In the genomic region with DNA sequence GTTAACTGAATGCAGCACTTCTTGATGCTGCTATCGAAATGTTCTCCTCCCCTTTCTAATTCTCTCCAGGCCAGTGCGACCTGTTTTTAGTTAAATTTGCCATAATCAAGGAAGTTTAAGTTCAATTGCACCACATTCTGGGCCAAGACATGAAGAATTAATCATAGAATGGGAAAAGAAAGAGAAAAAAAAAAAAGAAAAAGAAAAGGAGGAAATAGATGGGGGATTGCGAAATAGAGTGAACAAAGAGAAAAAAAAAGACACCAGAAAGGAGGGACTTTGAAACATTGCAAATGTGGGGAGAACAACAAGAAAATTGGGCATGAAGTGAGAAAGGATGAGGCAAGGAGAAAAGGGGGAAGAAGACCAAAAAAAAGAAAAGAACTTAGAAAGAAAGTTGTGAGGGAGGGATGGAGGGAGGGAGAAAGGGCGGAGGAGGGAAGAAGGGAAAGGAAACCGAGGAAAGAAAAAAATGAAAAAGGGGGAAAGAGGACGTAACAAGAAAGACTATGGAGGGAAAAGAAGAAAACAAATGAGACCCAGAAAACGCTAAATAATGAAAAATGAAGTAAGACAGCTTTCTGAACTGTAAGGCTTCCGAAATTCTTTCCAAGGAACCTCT, we compare ENCODE assay signal across 17 cellular contexts. TPM values are rescaled to one million over a fixed set of nuclear protein-coding genes. Genes with fewer than 3 reads are reported as not detected.
A peak's percentile ranks its signal among the peaks of the same experiment; 100 is the strongest.
DNase-seq lines count a peak whose midpoint lies in the region; ATAC-seq and TF ChIP-seq lines count a peak whose summit lies in the region.
"Had no signal": no experiment of that assay in that cellular context is flagged by ENCODE, and none has a peak within 500 bp of the region (broad histone marks: within the 10 kb centered on the region; RNA-seq: fewer than 3 reads in every experiment).

No MANE protein-coding gene starts in this region.

- H3K4me3 ChIP-seq in HEK293 (ENCODE audit: low read depth, low read length) (no peak overlapping the region), iPS-20b (ENCODE audit: low read length) (peak overlapping the region; percentile 32; the same call in 1 of the 2 replicates)
- H3K4me3 ChIP-seq: PC-9 had no signal

- POLR2A ChIA-PET in activated naive CD8-positive, alpha-beta T cell treated with anti-CD3 and anti-CD28 coated beads, Interleukin-2, amount 10 ng/mL, durations not matched to agents 7 days and 5 days (lab: Charles Lee), result no interaction called here
- POLR2A ChIA-PET in HEK293 (lab: Yijun Ruan, JAX), result no interaction called here

- no peaks in the 10 kb centered on the region for H3K36me3 ChIP-seq in HEK293 (ENCODE audit: control insufficient read depth in 2 of 2, insufficient read depth in 1 of 2, low read length in 2 of 2)
- no peaks in the 10 kb centered on the region for H3K36me3 ChIP-seq in iPS-20b (ENCODE audit: insufficient read depth, low read depth, low read length)

- CTCF ChIA-PET in HEK293 (lab: Yijun Ruan, JAX), result no interaction called here

- H3K27me3 ChIP-seq in iPS-20b (ENCODE audit: insufficient read depth, low read length), result peaks cover 98% of the 10 kb centered on the region

- H3K9me3 ChIP-seq in HEK293 (ENCODE audit: control insufficient read depth, insufficient read depth, low read depth, low read length) (no peaks in the 10 kb centered on the region; the same call in 1 of the 2 replicates), iPS-20b (ENCODE audit: insufficient read depth, low read depth, low read length) (peaks cover 21% of the 10 kb centered on the region; the same call in 1 of the 2 replicates)

- H3K4me1 Mint-ChIP-seq in activated naive CD8-positive, alpha-beta T cell treated with anti-CD3 and anti-CD28 coated beads, Interleukin-2, amount 10 ng/mL, durations not matched to agents 7 days and 5 days, result no peaks in the 10 kb centered on the region
- H3K4me1 Mint-ChIP-seq in activated naive CD8-positive, alpha-beta T cell treated with anti-CD3 and anti-CD28 coated beads, Interleukin-2, amount 50 U/mL, for 24 hours, result no peaks in the 10 kb centered on the region

- DNase-seq in activated naive CD8-positive, alpha-beta T cell treated with anti-CD3 and anti-CD28 coated beads, Interleukin-2, amount 10 ng/mL, durations not matched to agents 7 days and 5 days, result no peak
- no peak for DNase-seq in activated naive CD8-positive, alpha-beta T cell treated with anti-CD3 and anti-CD28 coated beads, Interleukin-2, amount 50 U/mL, for 24 hours
- peak; percentile 9 for DNase-seq in MV-4-11 (lab: John Stamatoyannopoulos, UW)
- no peak for DNase-seq in amniotic stem cell (lab: John Stamatoyannopoulos, UW)
- DNase-seq: C1 segment of cervical spinal cord, H9, KBM-7, NCI-H1436, NCI-H1930, NCI-H526, PC-9, SIG-M5 had no signal

- peak overlapping the region; percentile 46 for H3K27ac Mint-ChIP-seq in activated naive CD8-positive, alpha-beta T cell treated with anti-CD3 and anti-CD28 coated beads, Interleukin-2, amount 10 ng/mL, durations not matched to agents 7 days and 5 days
- no peak overlapping the region for H3K27ac Mint-ChIP-seq in activated naive CD8-positive, alpha-beta T cell treated with anti-CD3 and anti-CD28 coated beads, Interleukin-2, amount 50 U/mL, for 24 hours
- H3K27ac Mint-ChIP-seq: H9 had no signal

- no peaks in the 10 kb centered on the region for H3K36me3 Mint-ChIP-seq in activated naive CD8-positive, alpha-beta T cell treated with anti-CD3 and anti-CD28 coated beads, Interleukin-2, amount 10 ng/mL, durations not matched to agents 7 days and 5 days
- H3K36me3 Mint-ChIP-seq in activated naive CD8-positive, alpha-beta T cell treated with anti-CD3 and anti-CD28 coated beads, Interleukin-2, amount 50 U/mL, for 24 hours (ENCODE audit: low read depth), result no peaks in the 10 kb centered on the region

- no peak for ATAC-seq in activated naive CD8-positive, alpha-beta T cell treated with anti-CD3 and anti-CD28 coated beads, Interleukin-2, amount 10 ng/mL, durations not matched to agents 7 days and 5 days (ENCODE audit: low read depth)
- no peak for ATAC-seq in activated naive CD8-positive, alpha-beta T cell treated with anti-CD3 and anti-CD28 coated beads, Interleukin-2, amount 50 U/mL, for 24 hours
- no peak for ATAC-seq in HG03097 (IDR thresholded peaks at IDR 0.05; ENCODE audit: low FRiP score, unreplicated experiment)
- ATAC-seq: SK-N-SH treated with all-trans-retinoic acid at 6 μM for 48 hours had no signal

- H3K27ac ChIP-seq in HEK293 (ENCODE audit: extremely low read depth, low read depth, low read length) (no peak overlapping the region), iPS-20b (ENCODE audit: low read length) (no peak overlapping the region)
- H3K27ac ChIP-seq: PC-9, RWPE1 had no signal

- no peak overlapping the region for H3K9ac ChIP-seq in iPS-20b (ENCODE audit: low read depth, low read length)

- H3K9me3 Mint-ChIP-seq in activated naive CD8-positive, alpha-beta T cell treated with anti-CD3 and anti-CD28 coated beads, Interleukin-2, amount 10 ng/mL, durations not matched to agents 7 days and 5 days, result no peaks in the 10 kb centered on the region
- peaks cover 4% of the 10 kb centered on the region for H3K9me3 Mint-ChIP-seq in activated naive CD8-positive, alpha-beta T cell treated with anti-CD3 and anti-CD28 coated beads, Interleukin-2, amount 50 U/mL, for 24 hours

- peaks cover 53% of the 10 kb centered on the region for H3K27me3 Mint-ChIP-seq in activated naive CD8-positive, alpha-beta T cell treated with anti-CD3 and anti-CD28 coated beads, Interleukin-2, amount 10 ng/mL, durations not matched to agents 7 days and 5 days
- H3K27me3 Mint-ChIP-seq in activated naive CD8-positive, alpha-beta T cell treated with anti-CD3 and anti-CD28 coated beads, Interleukin-2, amount 50 U/mL, for 24 hours, result peaks cover 66% of the 10 kb centered on the region

- no peak for TF ChIP-seq CTCF in HEK293 (tag by site-specific recombination; IDR thresholded peaks at IDR 0.05)

- peak overlapping the region; percentile 52 for H3K4me3 Mint-ChIP-seq in activated naive CD8-positive, alpha-beta T cell treated with anti-CD3 and anti-CD28 coated beads, Interleukin-2, amount 10 ng/mL, durations not matched to agents 7 days and 5 days
- H3K4me3 Mint-ChIP-seq in activated naive CD8-positive, alpha-beta T cell treated with anti-CD3 and anti-CD28 coated beads, Interleukin-2, amount 50 U/mL, for 24 hours, result no peak overlapping the region

- H3K4me1 ChIP-seq in HEK293 (ENCODE audit: control insufficient read depth, insufficient read depth, low read length) (no peaks in the 10 kb centered on the region), iPS-20b (ENCODE audit: insufficient read depth, low read length) (no peaks in the 10 kb centered on the region)

TF ChIP-seq in HEK293, 187 proteins besides CTCF, POLR2A, EP300 and RAD21:
- no peak for TF ChIP-seq ZNF211 (tag by site-specific recombination; IDR thresholded peaks at IDR 0.05; ENCODE audit: low read depth)
- peak; percentile 32; the same call in 1 of the 2 replicates for TF ChIP-seq ZNF366 (tag by site-specific recombination; conservative IDR thresholded peaks at IDR 0.05)
- TF ChIP-seq ATF2 (tag by site-specific recombination; IDR thresholded peaks at IDR 0.05; ENCODE audit: low read depth), result no peak

RNA-seq across cellular contexts. Expression of gene TBX5, which starts 32.8 kb away (rescaled TPM):
- total RNA-seq in activated naive CD8-positive, alpha-beta T cell treated with anti-CD3 and anti-CD28 coated beads, Interleukin-2, amount 10 ng/mL, durations not matched to agents 7 days and 5 days, result not detected
- total RNA-seq: H9, PC-9 had no signal
